ENCODE assay signal across 8 cellular contexts in the genomic region with DNA sequence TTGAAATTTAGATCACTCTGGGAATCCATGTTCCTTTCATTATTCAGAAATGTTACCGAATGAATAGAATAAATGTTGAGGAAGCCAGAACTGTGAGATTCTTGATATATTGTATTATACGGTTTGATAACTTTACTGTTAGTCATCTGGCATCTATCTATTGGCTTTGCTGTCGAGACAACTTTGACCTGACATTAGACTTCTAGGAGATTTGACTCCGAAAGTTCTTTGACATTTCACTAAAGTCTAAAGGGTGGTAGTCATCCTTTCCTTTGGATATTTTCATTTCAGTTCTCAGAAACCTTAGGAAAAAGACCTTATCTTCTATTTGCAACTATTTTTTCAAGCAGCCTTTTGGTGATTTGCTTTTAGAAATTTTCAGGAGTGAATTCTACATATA. TPM values are rescaled to one million over a fixed set of nuclear protein-coding genes. Genes with fewer than 3 reads are reported as not detected.
DNase-seq lines count a peak whose midpoint lies in the region; ATAC-seq and TF ChIP-seq lines count a peak whose summit lies in the region.

No MANE protein-coding gene starts in this region.

- TF ChIP-seq CTCF in AG04450 (IDR thresholded peaks at IDR 0.05; ENCODE audit: low read depth, low read length) = no peak
- TF ChIP-seq CTCF in cardiac fibroblast (IDR thresholded peaks at IDR 0.05; ENCODE audit: low read depth, low read length) = no peak

- H3K4me3 ChIP-seq in AG04450 (ENCODE audit: low read depth, low read length) = peak overlapping the region; percentile 92
- H3K4me3 ChIP-seq in cardiac fibroblast (replicated peaks in 1 of 2; ENCODE audit: low read depth in 2 of 2, low read length in 2 of 2) = peak overlapping the region; percentile 92
- peak overlapping the region; percentile 83 to 88 for H3K4me3 ChIP-seq in muscle layer of duodenum (ENCODE audit: low read depth in 1 of 2, low read length in 2 of 2)

- H3K9me3 ChIP-seq in AG04450 (ENCODE audit: control insufficient read depth, insufficient read depth, low read length) (peaks cover 5% of the 10 kb centered on the region; the same call in 1 of the 2 replicates), muscle layer of duodenum (ENCODE audit: control insufficient read depth in 1 of 2, low read length in 2 of 2) (no peaks in the 10 kb centered on the region)

- peaks cover 0 to 25% of the 10 kb centered on the region in 2 donors for H3K4me1 ChIP-seq in muscle layer of duodenum (ENCODE audit: control insufficient read depth in 1 of 2, insufficient read depth in 2 of 2, low read length in 2 of 2)

- H3K36me3 ChIP-seq in muscle layer of duodenum (ENCODE audit: control insufficient read depth in 1 of 2, insufficient read depth in 2 of 2, low read length in 2 of 2) = no peaks in the 10 kb centered on the region

- H3K27ac ChIP-seq in AG04450 (ENCODE audit: low read depth, low read length) (no peak overlapping the region), muscle layer of duodenum (ENCODE audit: low read length) (peak overlapping the region; percentile 92)

- DNase-seq in AG04450 (ENCODE audit: low read depth, low spot score) (no peak), HS-5 (ENCODE audit: low read depth) (peak; percentile 28), cardiac fibroblast (ENCODE audit: low read depth in 2 of 2) (no peak), SW 1271 (lab: John Stamatoyannopoulos, UW) (no peak), NCI-H510A treated with DMSO at 0.1 percent for 48 hours (lab: John Stamatoyannopoulos, UW) (no peak)
- no peak for DNase-seq in activated CD4-positive, alpha-beta T cell treated with anti-CD3 and anti-CD28 coated beads, Interleukin-2, amount 50 U/mL, for 48 hours

- POLR2A ChIA-PET in AG04450 (lab: Yijun Ruan, JAX) = interaction anchor here (0.5 kb wide), 1 partner anchor 83 kb away, joined by 3 read pairs; no protein-coding TSS in a partner anchor

- CTCF ChIA-PET in AG04450 (lab: Charles Lee) = interaction anchor here (2.1 kb wide), 1 partner anchor 99 kb away, joined by 5 read pairs; no protein-coding TSS in a partner anchor

- H3K27me3 ChIP-seq in AG04450 (ENCODE audit: control insufficient read depth, insufficient read depth, low read length) (no peaks in the 10 kb centered on the region), muscle layer of duodenum (ENCODE audit: low read depth, low read length) (no peaks in the 10 kb centered on the region)

- ATAC-seq in activated CD4-positive, CD25-positive, alpha-beta regulatory T cell treated with anti-CD3 and anti-CD28 coated beads, Interleukin-2, amount 50 U/mL, for 24 hours = no peak

RNA-seq across cellular contexts. Expression of gene BMPR2, which starts 1.9 kb away (rescaled TPM):
- polyA plus RNA-seq in AG04450 (2011; rRNA removed) = 58.7 and 78.1 TPM in 2 replicates
- polyA minus RNA-seq in AG04450 (2011; rRNA and poly(A)+ RNA removed) = 152 and 217 TPM in 2 replicates
